ENCODE assay signal across 20 cellular contexts in genomic region chr16:86667035-86667434, GRCh38.
DNase-seq lines count a peak whose midpoint lies in the region; TF ChIP-seq lines count a peak whose summit lies in the region.
"Had no signal": no experiment of that assay in that cellular context is flagged by ENCODE, and none has a peak within 500 bp of the region (broad histone marks: within the 10 kb centered on the region; RNA-seq: fewer than 3 reads in every experiment).

No MANE protein-coding gene starts in this region.

- peak overlapping the region; percentile 84 for H3K27ac ChIP-seq in KOPT-K1 (ENCODE audit: low read depth, low read length, poor library complexity, severe bottlenecking)
- H3K27ac ChIP-seq in testis: no peak overlapping the region
- H3K27ac ChIP-seq in Peyer's patch: no peak overlapping the region
- no peak overlapping the region for H3K27ac ChIP-seq in tibial artery
- H3K27ac ChIP-seq: body of pancreas, foreskin keratinocyte, spleen, upper lobe of right lung had no signal

- 32 to 51% methylated on average over 3 of the region's 3 CpGs for WGBS in testis, 2 donors

- TF ChIP-seq CTCF in fibroblast of villous mesenchyme (IDR thresholded peaks at IDR 0.05; ENCODE audit: insufficient read depth, low read depth, low read length) (no peak), testis (IDR thresholded peaks at IDR 0.05) (no peak), Peyer's patch (IDR thresholded peaks at IDR 0.05) (no peak), tibial artery (IDR thresholded peaks at IDR 0.05) (no peak)

- intact Hi-C loops in testis (cut with DNase I; ENCODE audit: low total_unique reads) (no loop called here), tibial artery (cut with DNase I; ENCODE audit: low total_unique reads) (no loop called here)

- DNase-seq in fibroblast of villous mesenchyme (ENCODE audit: low read depth): peak; percentile 10
- peak; percentile 54 for DNase-seq in myocyte (ENCODE audit: low read depth)
- DNase-seq in testis: peak; percentile 65
- DNase-seq in Peyer's patch: no peak
- DNase-seq in NCI-H1417 (lab: John Stamatoyannopoulos, UW): no peak
- no peak for DNase-seq in tibial artery
- DNase-seq: activated CD4-positive, alpha-beta T cell treated with anti-CD3 and anti-CD28 coated beads for 48 hours; activated naive CD4-positive, alpha-beta T cell; activated T-cell treated with anti-CD3 and anti-CD28 coated beads, Interleukin-2, amount 50 U/mL, for 72 hours; body of pancreas; CD4-positive, CD25-positive, alpha-beta regulatory T cell; foreskin keratinocyte; Karpas-422; naive thymus-derived CD8-positive, alpha-beta T cell; NCI-H146; NCI-H446 treated with DMSO at 0.1 percent for 48 hours; occipital lobe; spleen; upper lobe of right lung had no signal

- H3K36me3 ChIP-seq in KOPT-K1 (ENCODE audit: insufficient read depth, low read length) (no peaks in the 10 kb centered on the region), testis (ENCODE audit: low read depth, missing control alignments) (no peaks in the 10 kb centered on the region), Peyer's patch (no peaks in the 10 kb centered on the region), tibial artery (no peaks in the 10 kb centered on the region)
- H3K36me3 ChIP-seq: spleen, upper lobe of right lung had no signal

- H3K4me3 ChIP-seq in fibroblast of villous mesenchyme (ENCODE audit: low read depth, low read length): no peak overlapping the region
- H3K4me3 ChIP-seq in testis: no peak overlapping the region
- H3K4me3 ChIP-seq in Peyer's patch: no peak overlapping the region
- no peak overlapping the region for H3K4me3 ChIP-seq in tibial artery
- H3K4me3 ChIP-seq: body of pancreas, spleen, upper lobe of right lung had no signal

- no peaks in the 10 kb centered on the region for H3K9me3 ChIP-seq in KOPT-K1 (ENCODE audit: insufficient read depth, low read length, poor library complexity, severe bottlenecking)
- H3K9me3 ChIP-seq in testis: no peaks in the 10 kb centered on the region
- no peaks in the 10 kb centered on the region for H3K9me3 ChIP-seq in Peyer's patch
- peaks cover 0 to 4% (median 0%) of the 10 kb centered on the region in 3 donors for H3K9me3 ChIP-seq in tibial artery
- H3K9me3 ChIP-seq: body of pancreas, spleen, upper lobe of right lung had no signal

- TF ChIP-seq POLR2A in testis (IDR thresholded peaks at IDR 0.05) (no peak), Peyer's patch (IDR thresholded peaks at IDR 0.05) (no peak)

- peaks cover 16% of the 10 kb centered on the region for H3K4me1 ChIP-seq in testis
- peaks cover 0 to 14% (median 2%) of the 10 kb centered on the region in 4 donors for H3K4me1 ChIP-seq in Peyer's patch
- peaks cover 0 to 61% (median 25%) of the 10 kb centered on the region in 4 donors for H3K4me1 ChIP-seq in tibial artery
- H3K4me1 ChIP-seq: body of pancreas had no signal

- H3K27me3 ChIP-seq in testis (no peaks in the 10 kb centered on the region), Peyer's patch (no peaks in the 10 kb centered on the region), tibial artery (no peaks in the 10 kb centered on the region)
- H3K27me3 ChIP-seq: body of pancreas, foreskin keratinocyte had no signal

Comparison
In these comparisons a context has a peak if more than half of its experiments do, and no peak if none do; other contexts are left out.
1. DNase-seq: peak in fibroblast of villous mesenchyme (single experiment), myocyte (single experiment) and testis (single experiment); none in Peyer's patch (0 of 3), NCI-H1417 (0 of 3) and tibial artery (0 of 2).